22 cellular contexts compared by ENCODE assay signal in the genomic region with DNA sequence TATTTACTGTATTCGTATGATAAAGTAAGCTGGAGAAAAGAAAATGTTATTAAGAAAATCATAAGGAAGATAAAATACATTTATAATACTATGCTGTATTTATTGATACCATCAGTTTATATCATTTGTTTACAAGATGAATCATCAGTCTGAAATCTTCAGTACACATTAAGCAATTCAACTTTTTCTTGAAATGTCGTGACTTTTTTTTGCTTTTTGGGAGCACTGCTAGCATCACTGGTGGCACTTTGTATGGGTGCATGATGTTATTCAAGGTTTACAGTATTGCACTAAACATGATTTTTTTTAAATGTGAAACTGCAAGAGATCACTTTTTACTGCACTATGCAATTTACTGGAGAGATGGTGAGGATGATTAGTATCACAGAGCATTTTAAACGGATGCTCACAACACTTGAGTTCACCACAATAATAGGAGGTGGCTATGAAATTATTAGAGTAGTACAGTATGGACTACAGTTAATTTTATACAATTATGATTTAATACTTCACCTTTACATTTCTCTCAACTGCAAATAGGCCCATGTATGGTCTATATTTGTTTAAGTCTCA.
A peak's percentile ranks its signal among the peaks of the same experiment; 100 is the strongest.
DNase-seq lines count a peak whose midpoint lies in the region; ATAC-seq, FAIRE-seq and TF ChIP-seq lines count a peak whose summit lies in the region.
"Had no signal": no experiment of that assay in that cellular context is flagged by ENCODE, and none has a peak within 500 bp of the region (broad histone marks: within the 10 kb centered on the region; RNA-seq: fewer than 3 reads in every experiment).

No MANE protein-coding gene starts in this region.

- TF ChIP-seq RAD21 in A549 (conservative IDR thresholded peaks at IDR 0.05 in 1 of 2, IDR thresholded peaks at IDR 0.05 in 1 of 2) (peak in 1 of 2 experiments; percentile 8; a peak in 2 of 5 replicates), IMR-90 (IDR thresholded peaks at IDR 0.05; ENCODE audit: low read length) (no peak)

- TF ChIP-seq POLR2A in A549 (IDR thresholded peaks at IDR 0.05; ENCODE audit: low read length) (no peak), IMR-90 (IDR thresholded peaks at IDR 0.05; ENCODE audit: low read depth, low read length) (no peak), transverse colon (IDR thresholded peaks at IDR 0.05) (no peak)

- no peak overlapping the region for H2AFZ ChIP-seq in IMR-90 (replicated peaks; ENCODE audit: low read length, poor library complexity)
- H2AFZ ChIP-seq: GM23338 had no signal

- no peak overlapping the region for H2BK5ac ChIP-seq in IMR-90 (ENCODE audit: low read depth, low read length, poor library complexity, severe bottlenecking)

- H4K8ac ChIP-seq in IMR-90 (ENCODE audit: low read depth in 2 of 2, low read length in 2 of 2), result no peak overlapping the region

- H2BK15ac ChIP-seq in IMR-90 (ENCODE audit: low read depth, low read length), result no peak overlapping the region

- intact Hi-C loops in IMR-90 (cut with micrococcal nuclease) (loop anchor here (5.0 kb wide), 1 partner anchor 87 kb away; the partner anchor contains the start of gene SNAP25), transverse colon (cut with DNase I; ENCODE audit: low total_unique reads) (no loop called here)

- no peak overlapping the region for H3K14ac ChIP-seq in IMR-90 (replicated peaks; ENCODE audit: low read depth, low read length)

- H3K4me2 ChIP-seq in A549, result peak overlapping the region; percentile 56
- H3K4me2 ChIP-seq in IMR-90 (ENCODE audit: low read depth, low read length), result no peak overlapping the region
- H3K4me2 ChIP-seq: BLaER1 treated with 17β-estradiol and CSF1 and Interleukin-3, amounts not matched to agents 10 nM and 100 nM; GM23338 had no signal

- no peak overlapping the region for H3K27ac Mint-ChIP-seq in central memory CD8-positive, alpha-beta T cell (ENCODE audit: low read depth)
- H3K27ac Mint-ChIP-seq in immature natural killer cell, result no peak overlapping the region
- H3K27ac Mint-ChIP-seq: B cell; CD8-positive, alpha-beta T cell; GM23338 had no signal

- H3K27me3 ChIP-seq in IMR-90 (ENCODE audit: control insufficient read depth, insufficient read depth, low read length) (no peaks in the 10 kb centered on the region; the same call in 1 of the 2 replicates), transverse colon (no peaks in the 10 kb centered on the region)
- H3K27me3 ChIP-seq: BLaER1 treated with 17β-estradiol and CSF1 and Interleukin-3, amounts not matched to agents 10 nM and 100 nM had no signal

- H3K36me3 ChIP-seq in IMR-90 (ENCODE audit: control insufficient read depth, insufficient read depth, low read length) (peaks cover 1% of the 10 kb centered on the region), transverse colon (no peaks in the 10 kb centered on the region)
- H3K36me3 ChIP-seq: BLaER1 treated with 17β-estradiol and CSF1 and Interleukin-3, amounts not matched to agents 10 nM and 100 nM had no signal

- no peaks in the 10 kb centered on the region for H3K79me1 ChIP-seq in IMR-90 (ENCODE audit: low read depth in 1 of 2, low read length in 2 of 2)

- H3K18ac ChIP-seq in IMR-90 (ENCODE audit: low read depth, low read length), result no peak overlapping the region

- H4K91ac ChIP-seq in IMR-90 (ENCODE audit: insufficient read depth, low read depth, low read length), result no peak overlapping the region

- no peaks in the 10 kb centered on the region for H4K20me1 ChIP-seq in IMR-90 (ENCODE audit: insufficient read depth, low read length)
- H4K20me1 ChIP-seq: BLaER1 treated with 17β-estradiol and CSF1 and Interleukin-3, amounts not matched to agents 10 nM and 100 nM had no signal

- no peak overlapping the region for H3K4ac ChIP-seq in IMR-90 (ENCODE audit: low read depth, low read length)

- H3K56ac ChIP-seq in IMR-90 (ENCODE audit: extremely low read depth, insufficient read depth, low read length), result no peak overlapping the region

- no peak overlapping the region for H2AK9ac ChIP-seq in IMR-90 (replicated peaks; ENCODE audit: low read depth, low read length, poor library complexity)

- H3K4me1 Mint-ChIP-seq in central memory CD8-positive, alpha-beta T cell, result peaks cover 36% of the 10 kb centered on the region
- H3K4me1 Mint-ChIP-seq in immature natural killer cell, result peaks cover 47 to 55% of the 10 kb centered on the region in 2 donors
- H3K4me1 Mint-ChIP-seq: B cell had no signal

- dilution Hi-C loops in IMR-90 (cut with HindIII; ENCODE audit: low sequenced_read_pairs, unreplicated experiment), result no loop called here

- peaks cover 11% of the 10 kb centered on the region for H3K9me1 ChIP-seq in IMR-90 (ENCODE audit: insufficient read depth, low read length)

- no peak overlapping the region for H3K4me3 Mint-ChIP-seq in central memory CD8-positive, alpha-beta T cell
- peak overlapping the region in 1 of 5 donors; percentile 20 for H3K4me3 Mint-ChIP-seq in immature natural killer cell
- H3K4me3 Mint-ChIP-seq: B cell; CD8-positive, alpha-beta T cell; GM23338 had no signal

- TF ChIP-seq EP300 in A549 (IDR thresholded peaks at IDR 0.05) (peak; percentile 64 to 80; a peak in 2 of 5 replicates), transverse colon (IDR thresholded peaks at IDR 0.05; ENCODE audit: low read depth) (no peak)

- POLR2A ChIA-PET in A549 (lab: Yijun Ruan, JAX) (interaction anchor here (0.7 to 1.6 kb wide), 2 partner anchors 48 to 130 kb away, joined by 3 to 7 read pairs; partner anchors contain the start of genes MKKS and SLX4IP), IMR-90 (lab: Charles Lee; ENCODE audit: unreplicated experiment) (no interaction called here)

- BruUV-seq in IMR-90 (replicated peaks; lab: Mats Ljungman, UMichigan), result no TSS peak

- H3K9me3 ChIP-seq in A549, result no peaks in the 10 kb centered on the region
- H3K9me3 ChIP-seq in IMR-90 (ENCODE audit: control insufficient read depth, insufficient read depth, low read length), result no peaks in the 10 kb centered on the region
- no peaks in the 10 kb centered on the region for H3K9me3 ChIP-seq in transverse colon
- H3K9me3 ChIP-seq: BLaER1 treated with 17β-estradiol and CSF1 and Interleukin-3, amounts not matched to agents 10 nM and 100 nM had no signal

- H3K27me3 Mint-ChIP-seq in central memory CD8-positive, alpha-beta T cell, result peaks cover under 1% of the 10 kb centered on the region
- peaks cover 0 to 7% (median 1%) of the 10 kb centered on the region in 3 donors for H3K27me3 Mint-ChIP-seq in immature natural killer cell (ENCODE audit: low read depth in 3 of 3)

- no peak overlapping the region for H2AK5ac ChIP-seq in IMR-90 (ENCODE audit: low read depth, low read length)

- no peaks in the 10 kb centered on the region for H3K9me3 Mint-ChIP-seq in central memory CD8-positive, alpha-beta T cell
- H3K9me3 Mint-ChIP-seq in immature natural killer cell, result no peaks in the 10 kb centered on the region
- H3K9me3 Mint-ChIP-seq: CD8-positive, alpha-beta T cell; GM23338 had no signal

- no peak overlapping the region for H4K5ac ChIP-seq in IMR-90 (ENCODE audit: low read depth, low read length)

- H3K27ac ChIP-seq in A549, result peak overlapping the region; percentile 76 to 79
- H3K27ac ChIP-seq in IMR-90 (ENCODE audit: insufficient read depth, low read length), result no peak overlapping the region
- no peak overlapping the region for H3K27ac ChIP-seq in transverse colon
- H3K27ac ChIP-seq: BLaER1 treated with 17β-estradiol and CSF1 and Interleukin-3, amounts not matched to agents 10 nM and 100 nM had no signal

- WGBS in A549 (ENCODE audit: missing lambda C conversion rate), result 14% methylated on average over 3 of the region's 3 CpGs
- whole genome bisulfite sequencing in IMR-90 (ENCODE audit: extremely low coverage in 2 of 2, insufficient read length in 1 of 2), 2 experiments, result no CpG with 5 or more reads among the region's 3 CpGs
- WGBS in transverse colon (ENCODE audit: low coverage in 1 of 2), 2 donors, result 59% methylated on average over 3 of the region's 3 CpGs

- no peak; a peak in 1 of 6 replicates for ATAC-seq in A549
- no peak for ATAC-seq in IMR-90 (ENCODE audit: low read depth)
- peak; percentile 71 for ATAC-seq in central memory CD8-positive, alpha-beta T cell (replicated peaks; ENCODE audit: extremely low read depth, poor library complexity, severe bottlenecking)
- no peak for ATAC-seq in GM18498 (IDR thresholded peaks at IDR 0.05; ENCODE audit: unreplicated experiment)
- ATAC-seq: CD8-positive, alpha-beta T cell; GM23338; HCT116; HepG2 had no signal

- H3K9ac ChIP-seq in IMR-90 (ENCODE audit: low read depth, low read length), result no peak overlapping the region
- H3K9ac ChIP-seq: BLaER1 treated with 17β-estradiol and CSF1 and Interleukin-3, amounts not matched to agents 10 nM and 100 nM had no signal

- H3K4me1 ChIP-seq in A549 (peaks cover 71% of the 10 kb centered on the region), IMR-90 (ENCODE audit: control insufficient read depth, insufficient read depth, low read length) (peaks cover 20% of the 10 kb centered on the region), transverse colon (no peaks in the 10 kb centered on the region)

- no peaks in the 10 kb centered on the region for H3K36me3 Mint-ChIP-seq in central memory CD8-positive, alpha-beta T cell (ENCODE audit: insufficient read depth)
- peaks cover 0 to 6% (median 0%) of the 10 kb centered on the region in 3 donors for H3K36me3 Mint-ChIP-seq in immature natural killer cell
- H3K36me3 Mint-ChIP-seq: CD8-positive, alpha-beta T cell had no signal

- in situ Hi-C loops in IMR-90 (cut with MboI; ENCODE audit: low sequenced_read_pairs) (no loop called here), transverse colon (cut with MboI; ENCODE audit: low pct_ligation_motif_present in 1 of 4, low pct_unique_long_range_greater_than_20kb in 1 of 4, low sequenced_read_pairs in 3 of 4) (no loop called here)

- H3K23ac ChIP-seq in IMR-90 (ENCODE audit: low read depth, low read length), result no peak overlapping the region

- peak; percentile 83 for FAIRE-seq in A549 (lab: Jason Lieb, UNC)
- FAIRE-seq: G401.6, GM12891, GM18507, H54, HepG2 had no signal

- H3K4me3 ChIP-seq in A549, result no peak overlapping the region
- H3K4me3 ChIP-seq in IMR-90 (ENCODE audit: insufficient read depth, low read depth, low read length), result no peak overlapping the region
- no peak overlapping the region for H3K4me3 ChIP-seq in transverse colon
- H3K4me3 ChIP-seq: BLaER1 treated with 17β-estradiol and CSF1 and Interleukin-3, amounts not matched to agents 10 nM and 100 nM; GM23338 had no signal

- CTCF ChIA-PET in A549 (lab: Yijun Ruan, JAX), result interaction anchor here (2.4 kb wide), 1 partner anchor 326 kb away, joined by 8 read pairs; no protein-coding TSS in a partner anchor
- CTCF ChIA-PET in IMR-90 (lab: Yijun Ruan, JAX), result no interaction called here

- H2BK120ac ChIP-seq in IMR-90 (ENCODE audit: low read depth, low read length), result no peak overlapping the region

- DNase-seq in A549 (ENCODE audit: low read depth in 1 of 2, low spot score in 1 of 2) (peak in 1 of 2 experiments; percentile 52), IMR-90 (no peak), immature natural killer cell (peak in 2 of 3 donors; percentile 14 to 31), NCI-H146 (lab: John Stamatoyannopoulos, UW) (no peak), NOMO-1 treated with dmso at 0.1 percent for 144 hours (lab: John Stamatoyannopoulos, UW; ENCODE audit: unreplicated experiment) (no peak), transverse colon (no peak)
- DNase-seq in central memory CD8-positive, alpha-beta T cell (ENCODE audit: low spot score in 2 of 2), result no peak
- DNase-seq: 8988T; Calu3; CD8-positive, alpha-beta T cell; DND-41; EL had no signal

- no peak for TF ChIP-seq CTCF in A549 (IDR thresholded peaks at IDR 0.05)
- TF ChIP-seq CTCF in IMR-90 (conservative IDR thresholded peaks at IDR 0.05; ENCODE audit: low read depth, low read length), result no peak
- TF ChIP-seq CTCF in transverse colon (IDR thresholded peaks at IDR 0.05), result no peak

- H2BK20ac ChIP-seq in IMR-90 (ENCODE audit: low read depth, low read length), result no peak overlapping the region

Comparison
In these comparisons a context has a peak if more than half of its experiments do, and no peak if none do; other contexts are left out.
1. DNase-seq: peak in immature natural killer cell (2 of 3); none in IMR-90 (single experiment), central memory CD8-positive, alpha-beta T cell (0 of 2), NCI-H146 (single experiment), NOMO-1 treated with dmso at 0.1 percent for 144 hours (single experiment) and transverse colon (single experiment).
2. H3K27ac ChIP-seq: peak in A549 (2 of 2); none in IMR-90 (single experiment) and transverse colon (0 of 4).